Comparison of ENCODE assay signal across 8 cellular contexts in genomic region chr11:47270331-47271271, GRCh38. TPM values are rescaled to one million over a fixed set of nuclear protein-coding genes. Genes with fewer than 3 reads are reported as not detected.
A peak's percentile ranks its signal among the peaks of the same experiment; 100 is the strongest.
DNase-seq lines count a peak whose midpoint lies in the region; ATAC-seq and TF ChIP-seq lines count a peak whose summit lies in the region.

No MANE protein-coding gene starts in this region.

- H3K27ac Mint-ChIP-seq in T-helper 2 cell treated with Interferon-gamma antibody and Interleukin-4, amounts not matched to agents 5 μg/mL and 100 μg/mL, for 36 hours, result peak overlapping the region; percentile 88

- no peaks in the 10 kb centered on the region for H3K9me3 Mint-ChIP-seq in T-helper 2 cell treated with Interferon-gamma antibody and Interleukin-4, amounts not matched to agents 5 μg/mL and 100 μg/mL, for 36 hours

- H3K36me3 ChIP-seq in right lobe of liver (peaks cover 3 to 34% (median 11%) of the 10 kb centered on the region in 4 donors), stomach (peaks cover 12 to 22% (median 19%) of the 10 kb centered on the region in 4 donors)

- ATAC-seq in right lobe of liver, result peak in 3 of 4 donors; percentile 1 to 6 (median 5)
- no peak for ATAC-seq in HG03097 (IDR thresholded peaks at IDR 0.05; ENCODE audit: low FRiP score, unreplicated experiment)
- no peak for ATAC-seq in HG03159 (IDR thresholded peaks at IDR 0.05; ENCODE audit: unreplicated experiment)

- H3K4me3 ChIP-seq in choroid plexus epithelial cell (ENCODE audit: low read depth, low read length), result peak overlapping the region; percentile 80
- H3K4me3 ChIP-seq in right lobe of liver, result peak overlapping the region; percentile 66 to 79 (median 77)
- peak overlapping the region; percentile 79 to 97 (median 82) for H3K4me3 ChIP-seq in stomach

- TF ChIP-seq CTCF in choroid plexus epithelial cell (conservative IDR thresholded peaks at IDR 0.05; ENCODE audit: low read depth, low read length), result peak; percentile 29
- TF ChIP-seq CTCF in right lobe of liver (IDR thresholded peaks at IDR 0.05), result peak in 3 of 4 donors; percentile 13 to 19 (median 15)
- no peak for TF ChIP-seq CTCF in stomach (IDR thresholded peaks at IDR 0.05)

- H3K27me3 ChIP-seq in right lobe of liver, result no peaks in the 10 kb centered on the region
- no peaks in the 10 kb centered on the region for H3K27me3 ChIP-seq in stomach

- H3K36me3 Mint-ChIP-seq in T-helper 2 cell treated with Interferon-gamma antibody and Interleukin-4, amounts not matched to agents 5 μg/mL and 100 μg/mL, for 36 hours (ENCODE audit: low read depth), result peaks cover 23% of the 10 kb centered on the region

- H3K27ac ChIP-seq in right lobe of liver, result peak overlapping the region; percentile 93 to 96 (median 95)
- H3K27ac ChIP-seq in stomach, result peak overlapping the region; percentile 96 to 99 (median 97)

- peaks cover 45% of the 10 kb centered on the region for H3K4me1 Mint-ChIP-seq in T-helper 2 cell treated with Interferon-gamma antibody and Interleukin-4, amounts not matched to agents 5 μg/mL and 100 μg/mL, for 36 hours (ENCODE audit: low read depth)

- peak overlapping the region; percentile 85 for H3K4me3 Mint-ChIP-seq in T-helper 2 cell treated with Interferon-gamma antibody and Interleukin-4, amounts not matched to agents 5 μg/mL and 100 μg/mL, for 36 hours

- intact Hi-C loops in right lobe of liver (cut with DNase I) (loop anchor here in 1 of 2 donors (10.0 kb wide), 1 partner anchor 74 kb away; no protein-coding TSS in a partner anchor), stomach (cut with DNase I; ENCODE audit: low total_unique reads) (no loop called here)

- no peaks in the 10 kb centered on the region for H3K27me3 Mint-ChIP-seq in T-helper 2 cell treated with Interferon-gamma antibody and Interleukin-4, amounts not matched to agents 5 μg/mL and 100 μg/mL, for 36 hours (ENCODE audit: low read depth)

- H3K4me1 ChIP-seq in right lobe of liver (peaks cover 0 to 17% (median 7%) of the 10 kb centered on the region in 4 donors), stomach (peaks cover 34 to 50% (median 42%) of the 10 kb centered on the region in 4 donors)

- no peaks in the 10 kb centered on the region for H3K9me3 ChIP-seq in right lobe of liver
- H3K9me3 ChIP-seq in stomach, result no peaks in the 10 kb centered on the region

- no peak for TF ChIP-seq EP300 in stomach (IDR thresholded peaks at IDR 0.05)

- DNase-seq in DMS79 (lab: John Stamatoyannopoulos, UW) (peak; percentile 35), LHCN-M2 (ENCODE audit: low read depth) (peak; percentile 54), choroid plexus epithelial cell (ENCODE audit: low read depth) (peak; percentile 72), right lobe of liver (peak in 1 of 3 donors; percentile 37), stomach (no peak)
- DNase-seq in T-helper 2 cell treated with Interferon-gamma antibody and Interleukin-4, amounts not matched to agents 5 μg/mL and 100 μg/mL, for 36 hours (ENCODE audit: low spot score), result peak; percentile 49

- TF ChIP-seq POLR2A in right lobe of liver (IDR thresholded peaks at IDR 0.05) (no peak), stomach (IDR thresholded peaks at IDR 0.05) (no peak)

- WGBS in right lobe of liver (ENCODE audit: insufficient coverage, low coverage, low lambda C conversion rate, missing lambda C conversion rate), result 2% methylated on average over 24 of the region's 34 CpGs
- 1 to 2% (median 1%) methylated on average over 21 to 34 of the region's 34 CpGs for WGBS in stomach, 5 donors

RNA-seq across cellular contexts. Expression of gene MADD, which starts 0.7 kb away (rescaled TPM):
- 23.4 and 23.8 TPM in 2 replicates for total RNA-seq in LHCN-M2 (2014; rRNA removed)
- 19.9 TPM for polyA plus RNA-seq in LHCN-M2 (2012)
- total RNA-seq in right lobe of liver, result 10 to 100 TPM; 15.2 to 21.3 (median 16.8) TPM
- 100 to 1,000 TPM in 1 of 5 donors, 10 to 100 TPM in 4; 38.9 to 131 (median 54.0) TPM for total RNA-seq in stomach
- polyA plus RNA-seq in stomach, result 10 to 100 TPM; 13.6 to 14.7 (median 14.2) TPM

RNA-seq across cellular contexts. Expression of gene NR1H3, which starts 12.8 kb away (rescaled TPM):
- total RNA-seq in LHCN-M2 (2014; rRNA removed) (9.4 and 10.8 TPM in 2 replicates), right lobe of liver (10 to 100 TPM; 61.5 to 82.9 (median 67.3) TPM), stomach (10 to 100 TPM; 20.0 to 94.5 (median 36.6) TPM)
- polyA plus RNA-seq in LHCN-M2 (2012), result 8.3 TPM
- polyA plus RNA-seq in stomach, result 100 to 1,000 TPM in 1 of 3 donors, 10 to 100 TPM in 2; 31.3 to 100 (median 47.2) TPM

RNA-seq across cellular contexts. Expression of gene ACP2, which starts 22.0 kb away (rescaled TPM):
- 65.1 and 76.6 TPM in 2 replicates for total RNA-seq in LHCN-M2 (2014; rRNA removed)
- polyA plus RNA-seq in LHCN-M2 (2012), result 36.7 TPM
- total RNA-seq in right lobe of liver, result 100 to 1,000 TPM in 2 of 6 experiments, 10 to 100 TPM in 4; 53.3 to 173 (median 64.1) TPM
- total RNA-seq in stomach, result 100 to 1,000 TPM in 1 of 5 donors, 10 to 100 TPM in 4; 20.1 to 147 (median 52.0) TPM
- 10 to 100 TPM; 10.8 to 24.7 (median 21.6) TPM for polyA plus RNA-seq in stomach

RNA-seq across cellular contexts. Expression of gene DDB2, which starts 55.8 kb away (rescaled TPM):
- total RNA-seq in LHCN-M2 (2014; rRNA removed) (48.8 and 56.8 TPM in 2 replicates), right lobe of liver (10 to 100 TPM; 13.1 to 24.2 (median 13.8) TPM), stomach (10 to 100 TPM; 16.3 to 63.0 (median 26.7) TPM)
- polyA plus RNA-seq in LHCN-M2 (2012), result 61.2 TPM
- 10 to 100 TPM; 18.2 to 64.6 (median 35.0) TPM for polyA plus RNA-seq in stomach

Comparison
In these comparisons a context has a peak if more than half of its experiments do, and no peak if none do; other contexts are left out.
1. CTCF ChIP-seq: peak in choroid plexus epithelial cell (single experiment) and right lobe of liver (3 of 4); none in stomach (0 of 7).
2. ATAC-seq: peak in right lobe of liver (3 of 4); none in HG03097 (single experiment) and HG03159 (single experiment).
3. Peak in every context shown above with its lines, with median percentiles within 50 percentile points of each other: H3K4me3 ChIP-seq.